Comparison of ENCODE assay signal across 25 cellular contexts in genomic region chr11:62810748-62811147, GRCh38. TPM values are rescaled to one million over a fixed set of nuclear protein-coding genes. Genes with fewer than 3 reads are reported as not detected.
"Had no signal": no experiment of that assay in that cellular context is flagged by ENCODE, and none has a peak within 500 bp of the region (broad histone marks: within the 10 kb centered on the region; RNA-seq: fewer than 3 reads in every experiment).

No MANE protein-coding gene starts in this region.

- H3K27ac ChIP-seq: body of pancreas, stomach, thoracic aorta had no signal

- H3K9me3 Mint-ChIP-seq: activated naive CD8-positive, alpha-beta T cell treated with anti-CD3 and anti-CD28 coated beads for 36 hours; activated T-cell treated with anti-CD3 and anti-CD28 coated beads, Interleukin-2, amount 50 U/mL, for 72 hours; mesothelial cell of epicardium had no signal

- H3K27ac Mint-ChIP-seq: activated naive CD8-positive, alpha-beta T cell treated with anti-CD3 and anti-CD28 coated beads for 36 hours; activated T-cell treated with anti-CD3 and anti-CD28 coated beads, Interleukin-2, amount 50 U/mL, for 72 hours had no signal

- H3K27me3 Mint-ChIP-seq: activated naive CD8-positive, alpha-beta T cell treated with anti-CD3 and anti-CD28 coated beads for 36 hours; progenitor cell of endocrine pancreas had no signal

- H3K27me3 ChIP-seq: body of pancreas, stomach had no signal

- H3K4me3 Mint-ChIP-seq: activated naive CD8-positive, alpha-beta T cell treated with anti-CD3 and anti-CD28 coated beads for 36 hours; activated T-cell treated with anti-CD3 and anti-CD28 coated beads, Interleukin-2, amount 50 U/mL, for 72 hours; mesothelial cell of epicardium had no signal

- DNase-seq: activated CD4-positive, alpha-beta T cell treated with anti-CD3 and anti-CD28 coated beads for 48 hours; activated CD4-positive, CD25-positive, alpha-beta regulatory T cell; activated CD8-positive, alpha-beta memory T cell treated with anti-CD3 and anti-CD28 coated beads, Interleukin-2, amount 50 U/mL, for 4 hours; activated gamma-delta T cell; activated naive CD8-positive, alpha-beta T cell treated with anti-CD3 and anti-CD28 coated beads for 36 hours; activated T-cell treated with anti-CD3 and anti-CD28 coated beads, Interleukin-2, amount 50 U/mL, for 72 hours; amygdala; body of pancreas; caudate nucleus; erythroblast; foreskin melanocyte; hypothalamus; islet precursor cell; SK-N-SH; stimulated activated CD4-positive, alpha-beta T cell treated with anti-CD3 and anti-CD28 coated beads, Interleukin-12 subunit alpha, Interleukin-12 subunit beta, amount 100 ng/mL, for 4 hours; stimulated activated CD4-positive, alpha-beta T cell treated with anti-CD3 and anti-CD28 coated beads, Interleukin-1b, Interleukin-23, amount 100 ng/mL, for 48 hours; stimulated activated CD8-positive, alpha-beta memory T cell treated with anti-CD3 and anti-CD28 coated beads, Interleukin-4, amount 100 ng/mL, for 48 hours; stomach; T-helper 9 cell had no signal

- H3K4me3 ChIP-seq: body of pancreas, stomach, thoracic aorta had no signal

- H3K9me3 ChIP-seq: body of pancreas, SK-N-SH, stomach, thoracic aorta had no signal

- H3K36me3 Mint-ChIP-seq: activated naive CD8-positive, alpha-beta T cell treated with anti-CD3 and anti-CD28 coated beads for 36 hours had no signal

- ATAC-seq: activated T-cell treated with anti-CD3 and anti-CD28 coated beads, Interleukin-2, amount 50 U/mL, for 72 hours; body of pancreas had no signal

RNA-seq across cellular contexts. Expression of gene TEX54, which starts 21.9 kb away (rescaled TPM):
- total RNA-seq: activated naive CD8-positive, alpha-beta T cell treated with anti-CD3 and anti-CD28 coated beads for 36 hours; body of pancreas; lung microvascular endothelial cell; mesothelial cell of epicardium; osteoblast; progenitor cell of endocrine pancreas; stomach; thoracic aorta; ureter had no signal
